Comparison of ENCODE assay signal across 23 cellular contexts in the genomic region with DNA sequence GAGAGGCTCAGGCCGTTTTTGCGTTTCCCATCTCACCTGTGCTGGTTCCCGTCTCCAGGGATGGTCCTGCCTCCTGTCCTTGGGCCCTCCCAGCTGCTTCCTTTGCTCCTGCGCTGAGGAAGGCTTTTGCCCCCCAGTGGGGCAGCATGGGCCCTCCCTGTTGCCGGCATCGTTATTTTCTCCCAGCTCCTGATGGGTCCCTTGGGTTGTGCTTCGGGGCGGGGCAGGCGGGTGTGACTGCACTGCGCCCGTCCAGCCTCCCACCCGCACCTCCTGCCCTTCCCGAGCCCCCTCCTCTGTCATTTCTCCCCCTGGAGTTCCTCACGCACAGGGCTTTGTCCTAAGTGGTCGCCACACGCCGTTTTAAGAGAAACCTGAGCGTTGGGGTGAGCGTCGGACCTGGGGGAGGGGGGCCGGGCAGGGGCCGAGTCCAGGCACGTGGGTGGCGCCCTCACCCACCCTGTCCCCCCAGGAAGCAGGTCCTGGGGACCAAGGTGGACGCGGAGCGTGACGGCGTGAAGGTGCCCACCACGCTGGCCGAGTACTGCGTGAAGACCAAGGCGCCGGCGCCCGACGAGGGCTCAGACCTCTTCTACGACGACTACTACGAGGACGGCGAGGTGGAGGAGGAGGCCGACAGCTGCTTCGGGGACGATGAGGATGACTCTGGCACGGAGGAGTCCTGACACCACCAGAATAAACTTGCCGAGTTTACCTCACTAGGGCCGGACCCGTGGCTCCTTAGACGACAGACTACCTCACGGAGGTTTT. TPM values are rescaled to one million over a fixed set of nuclear protein-coding genes. Genes with fewer than 3 reads are reported as not detected.
A peak's percentile ranks its signal among the peaks of the same experiment; 100 is the strongest.
DNase-seq lines count a peak whose midpoint lies in the region; ATAC-seq, FAIRE-seq and TF ChIP-seq lines count a peak whose summit lies in the region.
"Had no signal": no experiment of that assay in that cellular context is flagged by ENCODE, and none has a peak within 500 bp of the region (broad histone marks: within the 10 kb centered on the region; RNA-seq: fewer than 3 reads in every experiment).

No MANE protein-coding gene starts in this region.

- ATAC-seq in right cardiac atrium (no peak), K562 (no peak), lower lobe of right lung (no peak), HG02678 (IDR thresholded peaks at IDR 0.05; ENCODE audit: unreplicated experiment) (no peak)
- ATAC-seq: A549, GM12878, GM23338 had no signal

- H3K27ac ChIP-seq in right cardiac atrium (ENCODE audit: low read length): no peak overlapping the region
- no peak overlapping the region for H3K27ac ChIP-seq in left ventricle myocardium inferior (replicated peaks)
- H3K27ac ChIP-seq in K562 (ENCODE audit: extremely low read depth, low read depth, low read length): no peak overlapping the region
- H3K27ac ChIP-seq in lower lobe of right lung: no peak overlapping the region
- H3K27ac ChIP-seq in thyroid gland: no peak overlapping the region
- H3K27ac ChIP-seq: A549 had no signal

- H3K27me3 ChIP-seq in right cardiac atrium (ENCODE audit: control insufficient read depth, insufficient read depth): no peaks in the 10 kb centered on the region
- no peaks in the 10 kb centered on the region for H3K27me3 ChIP-seq in left ventricle myocardium inferior (ENCODE audit: low read depth)
- H3K27me3 ChIP-seq in K562 (ENCODE audit: control insufficient read depth in 2 of 2, insufficient read depth in 2 of 2, low read length in 2 of 2): no peaks in the 10 kb centered on the region
- no peaks in the 10 kb centered on the region for H3K27me3 ChIP-seq in lower lobe of right lung (ENCODE audit: low read depth)
- no peaks in the 10 kb centered on the region for H3K27me3 ChIP-seq in thyroid gland
- H3K27me3 ChIP-seq: BE2C; BLaER1 treated with 17β-estradiol and CSF1 and Interleukin-3, amounts not matched to agents 10 nM and 100 nM had no signal

- TF ChIP-seq POLR2A in K562 (conservative IDR thresholded peaks at IDR 0.05) (no peak), thyroid gland (IDR thresholded peaks at IDR 0.05) (no peak)

- POLR2A ChIA-PET in K562 (lab: Yijun Ruan, JAX): interaction anchor here (0.6 to 1.5 kb wide), 5 partner anchors 9 to 34 kb away, joined by 3 to 8 read pairs (median 4); partner anchors contain the start of gene CDC34

- no peak for TF ChIP-seq CTCF in left ventricle myocardium inferior (IDR thresholded peaks at IDR 0.05; ENCODE audit: borderline replicate concordance)
- no peak for TF ChIP-seq CTCF in K562 (IDR thresholded peaks at IDR 0.05 in 2 of 3, conservative IDR thresholded peaks at IDR 0.05 in 1 of 3; ENCODE audit: insufficient read depth in 2 of 3, low read depth in 1 of 3, low read length in 3 of 3)
- no peak for TF ChIP-seq CTCF in lower lobe of right lung (IDR thresholded peaks at IDR 0.05)
- no peak for TF ChIP-seq CTCF in thyroid gland (IDR thresholded peaks at IDR 0.05)

- DNase-seq in right cardiac atrium (peak in 2 of 3 donors; percentile 53 to 66), left ventricle myocardium inferior (no peak), K562 (ENCODE audit: extremely low read depth in 1 of 4, low spot score in 3 of 4) (no peak), lower lobe of right lung (peak; percentile 46), thyroid gland (no peak)
- DNase-seq: 8988T; ACHN; AML-193; BE2C; CD4-positive, alpha-beta T cell; DMS 273 treated with DMSO at 0.1 percent for 48 hours; DMS79; EL; GDM1 had no signal

- no peak overlapping the region for H3K9ac ChIP-seq in K562 (ENCODE audit: insufficient read depth in 1 of 2, low read depth in 2 of 2, low read length in 2 of 2)
- H3K9ac ChIP-seq: BLaER1 treated with 17β-estradiol and CSF1 and Interleukin-3, amounts not matched to agents 10 nM and 100 nM had no signal

- FAIRE-seq in K562 (lab: Jason Lieb, UNC): no peak
- FAIRE-seq: A549, D721Med, GM12878 had no signal

- H3K4me1 ChIP-seq in right cardiac atrium (ENCODE audit: control insufficient read depth, insufficient read depth, low read length): no peaks in the 10 kb centered on the region
- H3K4me1 ChIP-seq in left ventricle myocardium inferior: peaks cover 30% of the 10 kb centered on the region
- peaks cover 8 to 52% of the 10 kb centered on the region in 2 experiments for H3K4me1 ChIP-seq in K562 (replicated peaks in 1 of 2; ENCODE audit: control insufficient read depth in 2 of 2, insufficient read depth in 2 of 2, low read length in 2 of 2)
- no peaks in the 10 kb centered on the region for H3K4me1 ChIP-seq in lower lobe of right lung
- H3K4me1 ChIP-seq in thyroid gland: no peaks in the 10 kb centered on the region
- H3K4me1 ChIP-seq: A549, BE2C, HAP-1 had no signal

- H3K36me3 ChIP-seq in left ventricle myocardium inferior (peaks cover 56% of the 10 kb centered on the region), K562 (ENCODE audit: control insufficient read depth, insufficient read depth, low read length) (peaks cover 55% of the 10 kb centered on the region; the same call in 2 of the 3 replicates), lower lobe of right lung (peaks cover 54% of the 10 kb centered on the region), thyroid gland (peaks cover 30 to 42% of the 10 kb centered on the region in 2 donors)

- no peak overlapping the region for H2AFZ ChIP-seq in K562 (ENCODE audit: low read depth, low read length)
- H2AFZ ChIP-seq: GM23338 had no signal

- no TSS peak for BruUV-seq in K562 (replicated peaks; lab: Mats Ljungman, UMichigan)

- no peaks in the 10 kb centered on the region for H3K9me3 ChIP-seq in right cardiac atrium (ENCODE audit: control insufficient read depth, low read length)
- no peaks in the 10 kb centered on the region for H3K9me3 ChIP-seq in left ventricle myocardium inferior (replicated peaks)
- no peaks in the 10 kb centered on the region for H3K9me3 ChIP-seq in K562 (replicated peaks; ENCODE audit: control insufficient read depth, insufficient read depth, low read depth, low read length)
- no peaks in the 10 kb centered on the region for H3K9me3 ChIP-seq in lower lobe of right lung
- no peaks in the 10 kb centered on the region for H3K9me3 ChIP-seq in thyroid gland
- H3K9me3 ChIP-seq: A549; BE2C; BLaER1 treated with 17β-estradiol and CSF1 and Interleukin-3, amounts not matched to agents 10 nM and 100 nM; HAP-1 had no signal

- CTCF ChIA-PET in K562 (lab: Yijun Ruan, JAX; ENCODE audit: low intra/inter-chr PET ratio): no interaction called here

- intact Hi-C loops in right cardiac atrium (cut with DNase I) (no loop called here), left ventricle myocardium inferior (cut with micrococcal nuclease) (no loop called here), K562 (cut with micrococcal nuclease) (no loop called here), lower lobe of right lung (cut with DNase I) (no loop called here), thyroid gland (cut with DNase I) (no loop called here)

- in situ Hi-C loops in K562 (cut with MboI): no loop called here

- no peak for TF ChIP-seq EP300 in K562 (IDR thresholded peaks at IDR 0.05; ENCODE audit: low read length)

- WGBS in right cardiac atrium: 91% methylated on average over 51 of the region's 51 CpGs
- whole genome bisulfite sequencing in K562 (ENCODE audit: insufficient coverage, low coverage, missing lambda C conversion rate): 91% methylated on average over 28 of the region's 51 CpGs
- WGBS in thyroid gland, 2 donors: 93 to 94% methylated on average over 51 of the region's 51 CpGs

- no peaks in the 10 kb centered on the region for H3K9me1 ChIP-seq in K562 (ENCODE audit: control insufficient read depth, insufficient read depth, low read length)

- H3K4me2 ChIP-seq in K562 (ENCODE audit: insufficient read depth, low read length): no peak overlapping the region
- H3K4me2 ChIP-seq: A549, GM23338 had no signal

- no peak overlapping the region for H3K4me3 ChIP-seq in right cardiac atrium (ENCODE audit: low read length)
- H3K4me3 ChIP-seq in left ventricle myocardium inferior: no peak overlapping the region
- H3K4me3 ChIP-seq in K562: no peak overlapping the region
- H3K4me3 ChIP-seq in lower lobe of right lung: no peak overlapping the region
- H3K4me3 ChIP-seq in thyroid gland (replicated peaks in 1 of 3): no peak overlapping the region
- H3K4me3 ChIP-seq: A549; BLaER1 treated with 17β-estradiol and CSF1 and Interleukin-3, amounts not matched to agents 10 nM and 100 nM; GM12878; GM23338; HAP-1 had no signal

- no peak for TF ChIP-seq RAD21 in K562 (CRISPR knock-in tag; conservative IDR thresholded peaks at IDR 0.05 in 1 of 2, IDR thresholded peaks at IDR 0.05 in 1 of 2)

- H4K20me1 ChIP-seq in K562 (replicated peaks; ENCODE audit: control insufficient read depth, insufficient read depth, low read length): no peaks in the 10 kb centered on the region; the same call in 1 of the 2 replicates

- H3K79me2 ChIP-seq in K562 (ENCODE audit: control insufficient read depth, insufficient read depth, low read length): peaks cover 6% of the 10 kb centered on the region; the same call in 1 of the 3 replicates

RNA-seq across cellular contexts. Expression of gene GZMM, which starts 2.8 kb away (rescaled TPM):
- total RNA-seq in right cardiac atrium (under 1 TPM in 2 of 4 donors, not detected in 2; 0.26 to 0.32 TPM), left ventricle myocardium inferior (not detected), K562 (2014; rRNA removed) (2.3 and 2.6 TPM in 2 replicates), K562 (2014; rRNA removed; fragmentation: Illumina TruSeq; extraction: Trizol) (not detected in 2 replicates), K562 (2015; rRNA removed; fragmentation: Illumina TruSeq; extraction: Trizol) (0.62 and 1.1 TPM in 2 replicates), K562 (2021) (0.72 and 1.8 TPM in 2 replicates), lower lobe of right lung (3.6 TPM), thyroid gland (1 to 10 TPM in 1 of 4 donors, under 1 TPM in 1, not detected in 2; 0.78 to 1.9 TPM)
- polyA plus RNA-seq in right cardiac atrium (0.43 TPM), K562 (2011; rRNA removed) (0.70 and 0.97 TPM in 2 replicates), K562 (2014; fragmentation: Illumina TruSeq; extraction: Trizol) (0.61 TPM in 1 of 2 replicates, not detected in the other), K562 (2014; fragmentation: Nextera tagmentation; extraction: Ambion mirVana) (under 1 TPM; 0.08 to 0.27 TPM), K562 (2014; rRNA removed) (1.8 and 2.2 TPM in 2 replicates)
- 0.49 and 1.6 TPM in 2 replicates for total RNA-seq in K562 (2011; cell fraction: chromatin; rRNA removed; ENCODE audit: low replicate concordance)
- 4.0 and 4.5 TPM in 2 replicates for total RNA-seq in K562 (2011; cell fraction: nucleolus; rRNA removed)
- 1.4 and 1.9 TPM in 2 replicates for total RNA-seq in K562 (2011; cell fraction: nucleoplasm; rRNA removed)
- polyA plus RNA-seq in K562 (2011; cell fraction: cytosol; rRNA removed): 1.9 and 5.9 TPM in 2 replicates
- polyA plus RNA-seq in K562 (2011; cell fraction: nucleus; rRNA removed): 0.87 and 1.8 TPM in 2 replicates
- polyA plus RNA-seq in K562 (2012): 1.7 and 3.5 TPM in 2 replicates
- not detected in 2 replicates for polyA minus RNA-seq in K562 (2011; rRNA and poly(A)+ RNA removed)
- 2.5 TPM in 1 of 2 replicates, not detected in the other for polyA minus RNA-seq in K562 (2011; cell fraction: cytosol; rRNA and poly(A)+ RNA removed)
- not detected in 2 replicates for polyA minus RNA-seq in K562 (2011; cell fraction: nucleus; rRNA and poly(A)+ RNA removed)
- total RNA-seq: GM23338, H4 had no signal
- polyA plus RNA-seq: A549 had no signal

RNA-seq across cellular contexts. Expression of gene CDC34, which starts 9.5 kb away (rescaled TPM):
- total RNA-seq in right cardiac atrium: 10 to 100 TPM; 66.8 to 78.4 (median 74.3) TPM
- 95.8 TPM for polyA plus RNA-seq in right cardiac atrium
- 96.5 TPM for total RNA-seq in left ventricle myocardium inferior
- total RNA-seq in K562 (2011; cell fraction: chromatin; rRNA removed; ENCODE audit: low replicate concordance): 34.1 and 85.3 TPM in 2 replicates
- 68.2 and 70.5 TPM in 2 replicates for total RNA-seq in K562 (2011; cell fraction: nucleolus; rRNA removed)
- 40.9 and 50.4 TPM in 2 replicates for total RNA-seq in K562 (2011; cell fraction: nucleoplasm; rRNA removed)
- total RNA-seq in K562 (2014; rRNA removed): 203 and 207 TPM in 2 replicates
- 33.0 and 36.2 TPM in 2 replicates for total RNA-seq in K562 (2014; rRNA removed; fragmentation: Illumina TruSeq; extraction: Trizol)
- 65.5 and 75.7 TPM in 2 replicates for total RNA-seq in K562 (2015; rRNA removed; fragmentation: Illumina TruSeq; extraction: Trizol)
- total RNA-seq in K562 (2021): 125 and 130 TPM in 2 replicates
- 82.7 and 103 TPM in 2 replicates for polyA plus RNA-seq in K562 (2011; rRNA removed)
- polyA plus RNA-seq in K562 (2011; cell fraction: cytosol; rRNA removed): 89.6 and 173 TPM in 2 replicates
- 83.8 and 124 TPM in 2 replicates for polyA plus RNA-seq in K562 (2011; cell fraction: nucleus; rRNA removed)
- polyA plus RNA-seq in K562 (2012): 72.7 and 83.2 TPM in 2 replicates
- polyA plus RNA-seq in K562 (2014; fragmentation: Illumina TruSeq; extraction: Trizol): 55.7 and 88.4 TPM in 2 replicates
- polyA plus RNA-seq in K562 (2014; fragmentation: Nextera tagmentation; extraction: Ambion mirVana): 1 to 10 TPM in 1 of 2 experiments, under 1 TPM in 1; 0.80 to 1.0 TPM
- polyA plus RNA-seq in K562 (2014; rRNA removed): 125 and 142 TPM in 2 replicates
- 16.2 and 28.5 TPM in 2 replicates for polyA minus RNA-seq in K562 (2011; rRNA and poly(A)+ RNA removed)
- polyA minus RNA-seq in K562 (2011; cell fraction: cytosol; rRNA and poly(A)+ RNA removed): 36.4 and 44.9 TPM in 2 replicates
- 18.4 and 20.5 TPM in 2 replicates for polyA minus RNA-seq in K562 (2011; cell fraction: nucleus; rRNA and poly(A)+ RNA removed)
- total RNA-seq in lower lobe of right lung: 40.0 TPM
- 10 to 100 TPM; 44.8 to 64.7 (median 48.2) TPM for total RNA-seq in thyroid gland

RNA-seq across cellular contexts. Expression of gene BSG, which starts 31.3 kb away (rescaled TPM):
- total RNA-seq in right cardiac atrium (1,000 to 10,000 TPM; 1,142 to 1,510 (median 1,274) TPM), left ventricle myocardium inferior (1,533 TPM), K562 (2014; rRNA removed) (398 and 484 TPM in 2 replicates), K562 (2014; rRNA removed; fragmentation: Illumina TruSeq; extraction: Trizol) (59.1 and 89.1 TPM in 2 replicates), K562 (2015; rRNA removed; fragmentation: Illumina TruSeq; extraction: Trizol) (211 and 220 TPM in 2 replicates), K562 (2021) (495 and 506 TPM in 2 replicates), lower lobe of right lung (366 TPM), thyroid gland (100 to 1,000 TPM; 349 to 702 (median 569) TPM)
- polyA plus RNA-seq in right cardiac atrium (1,705 TPM), K562 (2011; rRNA removed) (129 and 411 TPM in 2 replicates), K562 (2014; fragmentation: Illumina TruSeq; extraction: Trizol) (187 and 351 TPM in 2 replicates), K562 (2014; fragmentation: Nextera tagmentation; extraction: Ambion mirVana) (10 to 100 TPM in 1 of 2 experiments, 1 to 10 TPM in 1; 4.6 to 17.9 TPM), K562 (2014; rRNA removed) (236 and 311 TPM in 2 replicates)
- 106 and 369 TPM in 2 replicates for total RNA-seq in K562 (2011; cell fraction: chromatin; rRNA removed; ENCODE audit: low replicate concordance)
- total RNA-seq in K562 (2011; cell fraction: nucleolus; rRNA removed): 735 and 796 TPM in 2 replicates
- 350 and 437 TPM in 2 replicates for total RNA-seq in K562 (2011; cell fraction: nucleoplasm; rRNA removed)
- polyA plus RNA-seq in K562 (2011; cell fraction: cytosol; rRNA removed): 277 and 455 TPM in 2 replicates
- polyA plus RNA-seq in K562 (2011; cell fraction: nucleus; rRNA removed): 198 and 199 TPM in 2 replicates
- polyA plus RNA-seq in K562 (2012): 362 and 456 TPM in 2 replicates
- 61.0 and 70.9 TPM in 2 replicates for polyA minus RNA-seq in K562 (2011; rRNA and poly(A)+ RNA removed)
- 197 and 315 TPM in 2 replicates for polyA minus RNA-seq in K562 (2011; cell fraction: cytosol; rRNA and poly(A)+ RNA removed)
- polyA minus RNA-seq in K562 (2011; cell fraction: nucleus; rRNA and poly(A)+ RNA removed): 48.1 and 72.2 TPM in 2 replicates

RNA-seq across cellular contexts. Expression of gene TPGS1, which starts 33.8 kb away (rescaled TPM):
- 10 to 100 TPM; 10.9 to 15.6 (median 14.7) TPM for total RNA-seq in right cardiac atrium
- 21.3 TPM for polyA plus RNA-seq in right cardiac atrium
- total RNA-seq in left ventricle myocardium inferior: 11.2 TPM
- 7.0 and 14.9 TPM in 2 replicates for total RNA-seq in K562 (2011; cell fraction: chromatin; rRNA removed; ENCODE audit: low replicate concordance)
- 10.1 and 11.5 TPM in 2 replicates for total RNA-seq in K562 (2011; cell fraction: nucleolus; rRNA removed)
- total RNA-seq in K562 (2011; cell fraction: nucleoplasm; rRNA removed): 5.3 and 6.3 TPM in 2 replicates
- total RNA-seq in K562 (2014; rRNA removed): 22.6 and 31.6 TPM in 2 replicates
- total RNA-seq in K562 (2014; rRNA removed; fragmentation: Illumina TruSeq; extraction: Trizol): 0.32 and 0.47 TPM in 2 replicates
- 1.2 and 2.3 TPM in 2 replicates for total RNA-seq in K562 (2015; rRNA removed; fragmentation: Illumina TruSeq; extraction: Trizol)
- total RNA-seq in K562 (2021): 13.0 and 15.5 TPM in 2 replicates
- 0.93 and 1.2 TPM in 2 replicates for polyA plus RNA-seq in K562 (2011; rRNA removed)
- 1.9 and 24.8 TPM in 2 replicates for polyA plus RNA-seq in K562 (2011; cell fraction: cytosol; rRNA removed)
- 1.8 and 3.9 TPM in 2 replicates for polyA plus RNA-seq in K562 (2011; cell fraction: nucleus; rRNA removed)
- polyA plus RNA-seq in K562 (2012): 5.5 and 10.3 TPM in 2 replicates
- 0.30 and 0.33 TPM in 2 replicates for polyA plus RNA-seq in K562 (2014; fragmentation: Illumina TruSeq; extraction: Trizol)
- not detected for polyA plus RNA-seq in K562 (2014; fragmentation: Nextera tagmentation; extraction: Ambion mirVana)
- polyA plus RNA-seq in K562 (2014; rRNA removed): 12.2 and 15.0 TPM in 2 replicates
- polyA minus RNA-seq in K562 (2011; rRNA and poly(A)+ RNA removed): 0.74 and 0.78 TPM in 2 replicates
- 1.6 and 5.0 TPM in 2 replicates for polyA minus RNA-seq in K562 (2011; cell fraction: cytosol; rRNA and poly(A)+ RNA removed)
- polyA minus RNA-seq in K562 (2011; cell fraction: nucleus; rRNA and poly(A)+ RNA removed): 3.2 and 3.8 TPM in 2 replicates
- 18.8 TPM for total RNA-seq in lower lobe of right lung
- 100 to 1,000 TPM in 2 of 4 donors, 10 to 100 TPM in 2; 50.8 to 147 (median 99.6) TPM for total RNA-seq in thyroid gland

RNA-seq across cellular contexts. Expression of gene MADCAM1, which starts 44.8 kb away (rescaled TPM):
- under 1 TPM; 0.28 to 0.59 (median 0.36) TPM for total RNA-seq in right cardiac atrium
- 0.27 TPM for polyA plus RNA-seq in right cardiac atrium
- 0.22 TPM for total RNA-seq in left ventricle myocardium inferior
- not detected in 2 replicates for total RNA-seq in K562 (2011; cell fraction: chromatin; rRNA removed; ENCODE audit: low replicate concordance)
- total RNA-seq in K562 (2011; cell fraction: nucleolus; rRNA removed): 0.79 and 1.0 TPM in 2 replicates
- not detected in 2 replicates for total RNA-seq in K562 (2011; cell fraction: nucleoplasm; rRNA removed)
- 0.09 and 0.20 TPM in 2 replicates for total RNA-seq in K562 (2014; rRNA removed)
- not detected in 2 replicates for total RNA-seq in K562 (2014; rRNA removed; fragmentation: Illumina TruSeq; extraction: Trizol)
- not detected in 2 replicates for total RNA-seq in K562 (2015; rRNA removed; fragmentation: Illumina TruSeq; extraction: Trizol)
- 0.09 TPM in 1 of 2 replicates, not detected in the other for total RNA-seq in K562 (2021)
- polyA plus RNA-seq in K562 (2011; rRNA removed): 0.05 TPM in 1 of 2 replicates, not detected in the other
- 0.12 TPM in 1 of 2 replicates, not detected in the other for polyA plus RNA-seq in K562 (2011; cell fraction: cytosol; rRNA removed)
- polyA plus RNA-seq in K562 (2011; cell fraction: nucleus; rRNA removed): 0.18 and 0.40 TPM in 2 replicates
- 0.27 and 0.82 TPM in 2 replicates for polyA plus RNA-seq in K562 (2012)
- not detected in 2 replicates for polyA plus RNA-seq in K562 (2014; fragmentation: Illumina TruSeq; extraction: Trizol)
- not detected for polyA plus RNA-seq in K562 (2014; fragmentation: Nextera tagmentation; extraction: Ambion mirVana)
- polyA plus RNA-seq in K562 (2014; rRNA removed): 0.12 and 0.36 TPM in 2 replicates
- not detected in 2 replicates for polyA minus RNA-seq in K562 (2011; rRNA and poly(A)+ RNA removed)
- not detected in 2 replicates for polyA minus RNA-seq in K562 (2011; cell fraction: cytosol; rRNA and poly(A)+ RNA removed)
- 0.22 TPM in 1 of 2 replicates, not detected in the other for polyA minus RNA-seq in K562 (2011; cell fraction: nucleus; rRNA and poly(A)+ RNA removed)
- total RNA-seq in lower lobe of right lung: 0.92 TPM
- 1 to 10 TPM in 1 of 4 donors, under 1 TPM in 1, not detected in 2; 0.56 to 3.1 TPM for total RNA-seq in thyroid gland
- total RNA-seq: H4 had no signal
- polyA plus RNA-seq: CD14-positive monocyte had no signal

Comparison
In these comparisons a context has a peak if more than half of its experiments do, and no peak if none do; other contexts are left out.
1. DNase-seq: peak in right cardiac atrium (2 of 3) and lower lobe of right lung (single experiment); none in left ventricle myocardium inferior (single experiment), K562 (0 of 4) and thyroid gland (0 of 2).